Comparison of ENCODE assay signal across 8 cellular contexts in the genomic region with DNA sequence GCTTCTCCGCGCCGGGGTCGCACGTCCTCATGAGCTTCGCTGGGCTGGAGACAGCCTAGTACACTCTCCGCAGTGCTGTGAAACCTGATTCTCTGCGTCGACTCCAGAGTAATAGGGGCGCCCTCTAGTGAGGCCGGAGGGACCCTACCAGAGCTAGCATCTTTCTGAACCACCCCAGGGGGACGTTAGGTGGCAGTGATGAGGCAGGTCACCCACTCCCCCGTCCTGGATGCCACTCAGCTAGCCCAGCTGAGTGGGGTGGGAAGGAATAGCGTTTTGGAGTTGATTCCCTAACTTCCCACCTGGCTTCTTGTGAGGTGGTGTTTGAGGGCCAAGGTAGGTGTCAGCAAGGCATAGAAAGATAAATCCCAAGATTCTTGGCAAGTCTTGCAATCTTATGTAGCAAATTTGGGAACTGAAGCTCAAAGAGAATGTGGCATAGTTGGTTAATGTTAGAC. TPM values are rescaled to one million over a fixed set of nuclear protein-coding genes. Genes with fewer than 3 reads are reported as not detected.
A peak's percentile ranks its signal among the peaks of the same experiment; 100 is the strongest.
DNase-seq lines count a peak whose midpoint lies in the region; ATAC-seq, FAIRE-seq and TF ChIP-seq lines count a peak whose summit lies in the region.

No MANE protein-coding gene starts in this region.

- intact Hi-C loops in left ventricle myocardium superior (cut with micrococcal nuclease), result no loop called here

- H3K36me3 ChIP-seq in adipocyte (ENCODE audit: control insufficient read depth, insufficient read depth, low read length, severe bottlenecking), result no peaks in the 10 kb centered on the region

- H3K4me3 ChIP-seq in adipocyte (ENCODE audit: low read length), result peak overlapping the region; percentile 12

- no peak overlapping the region for H3K9ac ChIP-seq in adipocyte (ENCODE audit: low read length)

- H3K4me1 ChIP-seq in adipocyte (ENCODE audit: control insufficient read depth, insufficient read depth, low read length), result peaks cover 3% of the 10 kb centered on the region

- TF ChIP-seq POLR2A in GM12891 (IDR thresholded peaks at IDR 0.05; ENCODE audit: low read depth, low read length), result no peak

- peak; percentile 96 for FAIRE-seq in GM12891 (lab: Jason Lieb, UNC)

- DNase-seq in GM12891 (ENCODE audit: insufficient read length, low spot score) (peak; percentile 88), NCI-H1417 treated with DMSO at 0.1 percent for 48 hours (lab: John Stamatoyannopoulos, UW) (peak; percentile 24), SW 1271 (lab: John Stamatoyannopoulos, UW) (peak; percentile 18 to 54), adipocyte (ENCODE audit: low read depth) (peak; percentile 97), left ventricle myocardium superior (peak; percentile 89), renal cortical epithelial cell (ENCODE audit: low read depth) (peak; percentile 80), T1000 (lab: John Stamatoyannopoulos, UW) (no peak)

- H3K27me3 ChIP-seq in adipocyte (replicated peaks; ENCODE audit: control insufficient read depth, insufficient read depth, low read length), result peaks cover 50% of the 10 kb centered on the region

- H3K9me3 ChIP-seq in adipocyte (ENCODE audit: control insufficient read depth, low read length), result no peaks in the 10 kb centered on the region

- ATAC-seq in HG02852 (IDR thresholded peaks at IDR 0.05; ENCODE audit: unreplicated experiment) (peak; percentile 93), left ventricle myocardium superior (peak; percentile 98)

TF ChIP-seq in GM12891, 5 proteins besides CTCF, POLR2A, EP300 and RAD21:
- TF ChIP-seq TAF1 (IDR thresholded peaks at IDR 0.05; ENCODE audit: low read depth, low read length) (no peak), PAX5 (IDR thresholded peaks at IDR 0.05; ENCODE audit: insufficient read depth, low read length, severe bottlenecking) (peak; percentile 16)

RNA-seq across cellular contexts. Expression of a gene that starts 4.0 kb away (rescaled TPM):
- not detected for polyA plus RNA-seq in GM12891 (2012; ENCODE audit: low read depth, missing spikeins)
- total RNA-seq in left ventricle myocardium superior (not detected), renal cortical epithelial cell (not detected in 2 replicates)

RNA-seq across cellular contexts. Expression of a gene that starts 4.2 kb away (rescaled TPM):
- polyA plus RNA-seq in GM12891 (2012; ENCODE audit: low read depth, missing spikeins), result 0.04 TPM
- total RNA-seq in left ventricle myocardium superior, result 0.05 TPM
- 0.05 TPM in 1 of 2 replicates, not detected in the other for total RNA-seq in renal cortical epithelial cell

RNA-seq across cellular contexts. Expression of a gene that starts 11.5 kb away (rescaled TPM):
- polyA plus RNA-seq in GM12891 (2012; ENCODE audit: low read depth, missing spikeins), result not detected
- total RNA-seq in left ventricle myocardium superior (0.59 TPM), renal cortical epithelial cell (not detected in 2 replicates)

RNA-seq across cellular contexts. Expression of a gene that starts 11.6 kb away (rescaled TPM):
- polyA plus RNA-seq in GM12891 (2012; ENCODE audit: low read depth, missing spikeins), result 0.62 TPM
- total RNA-seq in left ventricle myocardium superior (0.50 TPM), renal cortical epithelial cell (0.35 and 0.50 TPM in 2 replicates)
